1 cellular context compared by ENCODE assay signal in the genomic region with DNA sequence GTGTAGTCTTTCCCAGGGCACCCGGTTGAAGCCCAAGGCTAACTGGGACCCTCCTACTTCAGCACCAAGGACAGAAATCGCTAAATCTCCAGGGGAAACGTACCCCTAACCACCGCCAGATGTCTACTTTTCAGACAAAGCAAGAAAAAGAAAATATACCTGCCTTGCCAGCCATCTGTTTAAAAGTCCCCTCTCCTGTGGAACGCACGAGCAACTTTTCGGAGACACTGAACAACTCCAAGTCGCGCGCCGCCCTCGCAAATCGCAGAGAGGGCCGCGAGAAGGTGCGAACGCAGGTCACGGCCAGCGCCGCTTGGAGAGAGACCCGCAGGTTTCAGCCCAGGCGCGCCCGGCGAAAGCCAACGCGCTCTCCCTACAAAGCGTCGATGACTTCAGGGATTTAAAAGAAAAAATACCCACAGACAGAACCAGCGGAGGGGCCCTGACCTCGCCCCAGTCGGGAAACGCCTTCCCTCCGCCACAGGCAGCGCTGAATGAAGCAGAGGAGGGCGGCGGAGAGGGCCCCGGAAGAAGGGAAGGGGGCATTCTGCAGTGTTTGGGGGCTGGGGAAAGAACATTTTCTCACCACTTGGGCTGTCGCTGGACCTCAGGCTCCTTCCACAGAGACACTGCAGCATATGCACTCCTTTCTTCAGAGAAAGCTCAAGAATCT.
TF ChIP-seq lines count a peak whose summit lies in the region.

No MANE protein-coding gene starts in this region.

TF ChIP-seq in HepG2, 621 proteins besides CTCF, POLR2A, EP300 and RAD21 (continued from another document):
- TF ChIP-seq, protein P1, sequence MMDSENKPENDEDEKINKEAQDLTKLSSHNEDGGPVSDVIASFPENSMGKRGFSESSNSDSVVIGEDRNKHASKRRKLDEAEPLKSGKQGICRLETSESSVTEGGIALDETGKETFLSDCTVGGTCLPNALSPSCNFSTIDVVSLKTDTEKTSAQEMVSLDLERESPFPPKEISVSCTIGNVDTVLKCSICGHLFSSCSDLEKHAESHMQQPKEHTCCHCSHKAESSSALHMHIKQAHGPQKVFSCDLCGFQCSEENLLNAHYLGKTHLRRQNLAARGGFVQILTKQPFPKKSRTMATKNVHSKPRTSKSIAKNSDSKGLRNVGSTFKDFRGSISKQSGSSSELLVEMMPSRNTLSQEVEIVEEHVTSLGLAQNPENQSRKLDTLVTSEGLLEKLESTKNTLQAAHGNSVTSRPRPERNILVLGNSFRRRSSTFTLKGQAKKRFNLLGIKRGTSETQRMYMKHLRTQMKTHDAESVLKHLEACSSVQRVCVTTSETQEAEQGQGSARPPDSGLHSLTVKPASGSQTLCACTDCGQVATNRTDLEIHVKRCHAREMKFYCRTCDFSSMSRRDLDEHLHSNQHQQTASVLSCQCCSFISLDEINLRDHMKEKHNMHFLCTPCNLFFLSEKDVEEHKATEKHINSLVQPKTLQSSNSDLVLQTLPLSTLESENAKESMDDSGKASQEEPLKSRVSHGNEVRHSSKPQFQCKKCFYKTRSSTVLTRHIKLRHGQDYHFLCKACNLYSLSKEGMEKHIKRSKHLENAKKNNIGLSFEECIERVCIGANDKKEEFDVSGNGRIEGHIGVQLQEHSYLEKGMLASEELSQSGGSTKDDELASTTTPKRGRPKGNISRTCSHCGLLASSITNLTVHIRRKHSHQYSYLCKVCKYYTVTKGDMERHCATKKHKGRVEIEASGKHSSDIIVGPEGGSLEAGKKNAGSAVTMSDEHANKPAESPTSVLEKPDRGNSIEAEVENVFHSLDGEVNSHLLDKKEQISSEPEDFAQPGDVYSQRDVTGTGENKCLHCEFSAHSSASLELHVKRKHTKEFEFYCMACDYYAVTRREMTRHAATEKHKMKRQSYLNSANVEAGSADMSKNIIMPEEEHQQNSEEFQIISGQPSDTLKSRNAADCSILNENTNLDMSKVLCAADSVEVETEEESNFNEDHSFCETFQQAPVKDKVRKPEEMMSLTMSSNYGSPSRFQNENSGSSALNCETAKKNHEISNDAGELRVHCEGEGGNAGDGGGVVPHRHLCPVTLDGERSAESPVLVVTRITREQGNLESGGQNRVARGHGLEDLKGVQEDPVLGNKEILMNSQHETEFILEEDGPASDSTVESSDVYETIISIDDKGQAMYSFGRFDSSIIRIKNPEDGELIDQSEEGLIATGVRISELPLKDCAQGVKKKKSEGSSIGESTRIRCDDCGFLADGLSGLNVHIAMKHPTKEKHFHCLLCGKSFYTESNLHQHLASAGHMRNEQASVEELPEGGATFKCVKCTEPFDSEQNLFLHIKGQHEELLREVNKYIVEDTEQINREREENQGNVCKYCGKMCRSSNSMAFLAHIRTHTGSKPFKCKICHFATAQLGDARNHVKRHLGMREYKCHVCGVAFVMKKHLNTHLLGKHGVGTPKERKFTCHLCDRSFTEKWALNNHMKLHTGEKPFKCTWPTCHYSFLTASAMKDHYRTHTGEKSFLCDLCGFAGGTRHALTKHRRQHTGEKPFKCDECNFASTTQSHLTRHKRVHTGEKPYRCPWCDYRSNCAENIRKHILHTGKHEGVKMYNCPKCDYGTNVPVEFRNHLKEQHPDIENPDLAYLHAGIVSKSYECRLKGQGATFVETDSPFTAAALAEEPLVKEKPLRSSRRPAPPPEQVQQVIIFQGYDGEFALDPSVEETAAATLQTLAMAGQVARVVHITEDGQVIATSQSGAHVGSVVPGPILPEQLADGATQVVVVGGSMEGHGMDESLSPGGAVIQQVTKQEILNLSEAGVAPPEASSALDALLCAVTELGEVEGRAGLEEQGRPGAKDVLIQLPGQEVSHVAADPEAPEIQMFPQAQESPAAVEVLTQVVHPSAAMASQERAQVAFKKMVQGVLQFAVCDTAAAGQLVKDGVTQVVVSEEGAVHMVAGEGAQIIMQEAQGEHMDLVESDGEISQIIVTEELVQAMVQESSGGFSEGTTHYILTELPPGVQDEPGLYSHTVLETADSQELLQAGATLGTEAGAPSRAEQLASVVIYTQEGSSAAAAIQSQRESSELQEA (CRISPR knock-in tag; IDR thresholded peaks at IDR 0.05; ENCODE audit: not compliant biosample characterization): no peak
- TF ChIP-seq, protein P2, sequence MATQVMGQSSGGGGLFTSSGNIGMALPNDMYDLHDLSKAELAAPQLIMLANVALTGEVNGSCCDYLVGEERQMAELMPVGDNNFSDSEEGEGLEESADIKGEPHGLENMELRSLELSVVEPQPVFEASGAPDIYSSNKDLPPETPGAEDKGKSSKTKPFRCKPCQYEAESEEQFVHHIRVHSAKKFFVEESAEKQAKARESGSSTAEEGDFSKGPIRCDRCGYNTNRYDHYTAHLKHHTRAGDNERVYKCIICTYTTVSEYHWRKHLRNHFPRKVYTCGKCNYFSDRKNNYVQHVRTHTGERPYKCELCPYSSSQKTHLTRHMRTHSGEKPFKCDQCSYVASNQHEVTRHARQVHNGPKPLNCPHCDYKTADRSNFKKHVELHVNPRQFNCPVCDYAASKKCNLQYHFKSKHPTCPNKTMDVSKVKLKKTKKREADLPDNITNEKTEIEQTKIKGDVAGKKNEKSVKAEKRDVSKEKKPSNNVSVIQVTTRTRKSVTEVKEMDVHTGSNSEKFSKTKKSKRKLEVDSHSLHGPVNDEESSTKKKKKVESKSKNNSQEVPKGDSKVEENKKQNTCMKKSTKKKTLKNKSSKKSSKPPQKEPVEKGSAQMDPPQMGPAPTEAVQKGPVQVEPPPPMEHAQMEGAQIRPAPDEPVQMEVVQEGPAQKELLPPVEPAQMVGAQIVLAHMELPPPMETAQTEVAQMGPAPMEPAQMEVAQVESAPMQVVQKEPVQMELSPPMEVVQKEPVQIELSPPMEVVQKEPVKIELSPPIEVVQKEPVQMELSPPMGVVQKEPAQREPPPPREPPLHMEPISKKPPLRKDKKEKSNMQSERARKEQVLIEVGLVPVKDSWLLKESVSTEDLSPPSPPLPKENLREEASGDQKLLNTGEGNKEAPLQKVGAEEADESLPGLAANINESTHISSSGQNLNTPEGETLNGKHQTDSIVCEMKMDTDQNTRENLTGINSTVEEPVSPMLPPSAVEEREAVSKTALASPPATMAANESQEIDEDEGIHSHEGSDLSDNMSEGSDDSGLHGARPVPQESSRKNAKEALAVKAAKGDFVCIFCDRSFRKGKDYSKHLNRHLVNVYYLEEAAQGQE (IDR thresholded peaks at IDR 0.05; ENCODE audit: borderline replicate concordance in 1 of 2, low read depth in 1 of 2, low read length in 2 of 2): peak; percentile 35 to 91
- peak; percentile 83 for TF ChIP-seq MIER2 (CRISPR knock-in tag; IDR thresholded peaks at IDR 0.05)
